ENCODE assay signal across 25 cellular contexts in genomic region chr2:105175231-105175630, GRCh38.
DNase-seq lines count a peak whose midpoint lies in the region; ATAC-seq and TF ChIP-seq lines count a peak whose summit lies in the region.
"Had no signal": no experiment of that assay in that cellular context is flagged by ENCODE, and none has a peak within 500 bp of the region (broad histone marks: within the 10 kb centered on the region; RNA-seq: fewer than 3 reads in every experiment).

No MANE protein-coding gene starts in this region.

- H3K27ac Mint-ChIP-seq in natural killer cell = peak overlapping the region in 1 of 2 donors; percentile 16
- H3K27ac Mint-ChIP-seq in T-helper 2 cell treated with Interferon-gamma antibody and Interleukin-4, amounts not matched to agents 5 μg/mL and 100 μg/mL, for 36 hours = no peak overlapping the region
- H3K27ac Mint-ChIP-seq: activated CD4-positive, alpha-beta T cell treated with anti-CD3 and anti-CD28 coated beads for 36 hours; brain; mesothelial cell of epicardium had no signal

- peaks cover 0 to 6% of the 10 kb centered on the region in 2 donors for H3K27me3 Mint-ChIP-seq in natural killer cell (ENCODE audit: low read depth in 2 of 2)
- peaks cover 12% of the 10 kb centered on the region for H3K27me3 Mint-ChIP-seq in T-helper 2 cell treated with Interferon-gamma antibody and Interleukin-4, amounts not matched to agents 5 μg/mL and 100 μg/mL, for 36 hours (ENCODE audit: low read depth)

- no peaks in the 10 kb centered on the region for H3K36me3 Mint-ChIP-seq in natural killer cell
- no peaks in the 10 kb centered on the region for H3K36me3 Mint-ChIP-seq in T-helper 2 cell treated with Interferon-gamma antibody and Interleukin-4, amounts not matched to agents 5 μg/mL and 100 μg/mL, for 36 hours (ENCODE audit: low read depth)
- H3K36me3 Mint-ChIP-seq: mesothelial cell of epicardium had no signal

- peak overlapping the region in 2 of 11 experiments; percentile 0 to 27; a peak in 1 of 22 replicates for H3K9ac ChIP-seq in BLaER1 treated with 17β-estradiol and CSF1 and Interleukin-3, amounts not matched to agents 10 nM and 100 nM

- H3K27ac ChIP-seq in BLaER1 treated with 17β-estradiol and CSF1 and Interleukin-3, amounts not matched to agents 10 nM and 100 nM = peak overlapping the region in 6 of 11 experiments; percentile 2 to 41 (median 24); a peak in 5 of 22 replicates
- H3K27ac ChIP-seq: heart right ventricle, SJSA1, thoracic aorta had no signal

- H3K9me3 Mint-ChIP-seq in natural killer cell = no peaks in the 10 kb centered on the region
- H3K9me3 Mint-ChIP-seq in T-helper 2 cell treated with Interferon-gamma antibody and Interleukin-4, amounts not matched to agents 5 μg/mL and 100 μg/mL, for 36 hours = no peaks in the 10 kb centered on the region

- no peaks in the 10 kb centered on the region for H3K36me3 ChIP-seq in BLaER1 treated with 17β-estradiol and CSF1 and Interleukin-3, amounts not matched to agents 10 nM and 100 nM
- no peaks in the 10 kb centered on the region for H3K36me3 ChIP-seq in mucosa of descending colon (ENCODE audit: low read depth)
- H3K36me3 ChIP-seq: heart right ventricle, SJSA1, thoracic aorta had no signal

- H3K27me3 ChIP-seq in BLaER1 treated with 17β-estradiol and CSF1 and Interleukin-3, amounts not matched to agents 10 nM and 100 nM = no peaks in the 10 kb centered on the region

- peaks cover 28 to 37% (median 30%) of the 10 kb centered on the region in 10 experiments for H3K4me1 ChIP-seq in BLaER1 treated with 17β-estradiol and CSF1 and Interleukin-3, amounts not matched to agents 10 nM and 100 nM
- peaks cover 19% of the 10 kb centered on the region for H3K4me1 ChIP-seq in mucosa of descending colon (ENCODE audit: low read depth)
- H3K4me1 ChIP-seq: heart right ventricle, SJSA1 had no signal

- DNase-seq in LNCaP clone FGC (ENCODE audit: low read depth) (peak; percentile 75), glomerular visceral epithelial cell (ENCODE audit: extremely low spot score) (peak; percentile 20), natural killer cell (no peak), mucosa of descending colon (no peak), iPS-NIHi11 (ENCODE audit: low spot score) (no peak)
- DNase-seq in T-helper 2 cell treated with Interferon-gamma antibody and Interleukin-4, amounts not matched to agents 5 μg/mL and 100 μg/mL, for 36 hours (ENCODE audit: low spot score) = no peak
- DNase-seq: activated CD4-positive, alpha-beta T cell treated with anti-CD3 and anti-CD28 coated beads for 36 hours; activated CD8-positive, alpha-beta memory T cell treated with anti-CD3 and anti-CD28 coated beads for 24 hours; activated T-cell treated with anti-CD3 and anti-CD28 coated beads, Interleukin-2, amount 50 U/mL, for 1 hour; C1 segment of cervical spinal cord; effector CD4-positive, alpha-beta T cell; erythroblast; heart right ventricle; left ventricle myocardium superior; NCI-H1417 treated with DMSO at 0.1 percent for 48 hours; NCI-H510A; small intestine; stimulated activated CD4-positive, alpha-beta T cell treated with anti-CD3 and anti-CD28 coated beads, Interleukin-2, amount 100 ng/mL, for 24 hours had no signal

- TF ChIP-seq CTCF in LNCaP clone FGC (IDR thresholded peaks at IDR 0.05; ENCODE audit: control insufficient read depth, extremely low read depth, insufficient read depth) (no peak), natural killer cell (IDR thresholded peaks at IDR 0.05) (no peak), mucosa of descending colon (IDR thresholded peaks at IDR 0.05) (no peak)

- ATAC-seq in natural killer cell (peak in 2 of 3 donors; percentile 45 to 66), mucosa of descending colon (no peak), HG03175 (IDR thresholded peaks at IDR 0.05; ENCODE audit: unreplicated experiment) (no peak)
- ATAC-seq: activated CD4-positive, alpha-beta T cell treated with anti-CD3 and anti-CD28 coated beads for 36 hours; HCT116; heart right ventricle; left ventricle myocardium superior had no signal

- peaks cover 29 to 36% of the 10 kb centered on the region in 2 donors for H3K4me1 Mint-ChIP-seq in natural killer cell
- no peaks in the 10 kb centered on the region for H3K4me1 Mint-ChIP-seq in T-helper 2 cell treated with Interferon-gamma antibody and Interleukin-4, amounts not matched to agents 5 μg/mL and 100 μg/mL, for 36 hours (ENCODE audit: low read depth)
- H3K4me1 Mint-ChIP-seq: activated CD4-positive, alpha-beta T cell treated with anti-CD3 and anti-CD28 coated beads for 36 hours had no signal

- H3K9me3 ChIP-seq in BLaER1 treated with 17β-estradiol and CSF1 and Interleukin-3, amounts not matched to agents 10 nM and 100 nM (replicated peaks in 1 of 11) = peaks cover 14 to 36% (median 24%) of the 10 kb centered on the region in 11 experiments
- no peaks in the 10 kb centered on the region for H3K9me3 ChIP-seq in mucosa of descending colon
- H3K9me3 ChIP-seq: heart right ventricle, SJSA1, thoracic aorta had no signal

- peak overlapping the region; percentile 68 to 94 (median 82) for H3K4me2 ChIP-seq in BLaER1 treated with 17β-estradiol and CSF1 and Interleukin-3, amounts not matched to agents 10 nM and 100 nM

- H3K4me3 ChIP-seq in BLaER1 treated with 17β-estradiol and CSF1 and Interleukin-3, amounts not matched to agents 10 nM and 100 nM = no peak overlapping the region
- H3K4me3 ChIP-seq in LNCaP clone FGC (ENCODE audit: low read depth, low read length) (no peak overlapping the region), mucosa of descending colon (no peak overlapping the region)
- H3K4me3 ChIP-seq: heart right ventricle, SJSA1, thoracic aorta had no signal

- peak overlapping the region; percentile 69 for H3K4me3 Mint-ChIP-seq in natural killer cell
- no peak overlapping the region for H3K4me3 Mint-ChIP-seq in T-helper 2 cell treated with Interferon-gamma antibody and Interleukin-4, amounts not matched to agents 5 μg/mL and 100 μg/mL, for 36 hours
- H3K4me3 Mint-ChIP-seq: activated CD4-positive, alpha-beta T cell treated with anti-CD3 and anti-CD28 coated beads for 36 hours; brain; mesothelial cell of epicardium had no signal

- intact Hi-C loops in natural killer cell (cut with micrococcal nuclease) (no loop called here), mucosa of descending colon (cut with DNase I, micrococcal nuclease) (no loop called here)

- 0 out of 22 replicates have a peak, but pooled peaks cover 0 to 4% (median 0%) of the 10 kb centered on the region in 11 experiments for H4K20me1 ChIP-seq in BLaER1 treated with 17β-estradiol and CSF1 and Interleukin-3, amounts not matched to agents 10 nM and 100 nM

Comparison
In these comparisons a context has a peak if more than half of its experiments do, and no peak if none do; other contexts are left out.
1. DNase-seq: peak in LNCaP clone FGC (single experiment) and glomerular visceral epithelial cell (single experiment); none in natural killer cell (single experiment), T-helper 2 cell treated with Interferon-gamma antibody and Interleukin-4, amounts not matched to agents 5 μg/mL and 100 μg/mL, for 36 hours (single experiment), mucosa of descending colon (0 of 3) and iPS-NIHi11 (single experiment).
2. ATAC-seq: peak in natural killer cell (2 of 3); none in mucosa of descending colon (single experiment) and HG03175 (single experiment).